10 cellular contexts compared by ENCODE assay signal in the genomic region with DNA sequence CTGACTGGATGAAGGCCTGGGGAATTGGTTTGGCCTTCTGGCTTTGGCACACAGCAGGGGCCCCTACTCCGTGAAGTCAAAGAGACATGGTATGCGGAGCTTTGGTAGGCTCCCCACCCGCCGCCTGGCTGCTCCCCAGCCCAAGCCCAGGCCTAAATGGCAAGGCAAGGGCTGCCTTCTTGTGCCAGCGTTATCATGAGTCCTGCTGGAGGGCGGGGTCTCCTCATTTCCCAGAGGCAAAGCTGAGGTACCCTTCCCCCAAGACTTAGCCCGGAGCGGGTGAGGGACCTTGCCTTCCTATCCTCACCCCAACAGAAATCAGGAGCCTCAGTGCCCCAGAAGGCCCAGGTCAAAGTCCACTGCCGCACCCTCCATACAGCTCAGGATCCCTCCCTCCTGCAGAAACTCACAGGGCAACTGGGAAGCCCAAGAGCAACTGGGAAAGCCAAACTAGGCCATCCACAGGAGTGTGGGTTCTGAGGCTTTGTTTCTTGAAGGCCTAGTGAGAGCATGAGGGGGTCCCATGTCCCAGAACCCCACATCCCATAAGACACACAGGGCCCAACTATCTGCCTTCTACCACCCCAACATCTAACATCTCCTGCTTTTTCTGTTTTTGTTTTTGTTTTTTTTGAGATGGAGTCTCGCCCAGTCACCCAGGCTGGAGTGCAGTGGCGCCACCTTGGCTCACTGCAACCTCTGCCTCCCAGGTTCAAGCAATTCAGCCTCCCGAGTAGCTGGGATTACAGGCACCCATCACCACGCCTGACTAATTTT. TPM values are rescaled to one million over a fixed set of nuclear protein-coding genes. Genes with fewer than 3 reads are reported as not detected.
A peak's percentile ranks its signal among the peaks of the same experiment; 100 is the strongest.
DNase-seq lines count a peak whose midpoint lies in the region; ATAC-seq and TF ChIP-seq lines count a peak whose summit lies in the region.
"Had no signal": no experiment of that assay in that cellular context is flagged by ENCODE, and none has a peak within 500 bp of the region (broad histone marks: within the 10 kb centered on the region; RNA-seq: fewer than 3 reads in every experiment).

No MANE protein-coding gene starts in this region.

- no peaks in the 10 kb centered on the region for H4K20me1 ChIP-seq in GM23338 (replicated peaks; ENCODE audit: insufficient read depth)

- H3K9me3 Mint-ChIP-seq in GM23338 (no peaks in the 10 kb centered on the region), naive B cell (no peaks in the 10 kb centered on the region)
- H3K9me3 Mint-ChIP-seq: neural crest cell had no signal

- DNase-seq in GM23338 (ENCODE audit: low spot score) (no peak), caudate nucleus (lab: John Stamatoyannopoulos, UW) (no peak), naive B cell (no peak), NCI-H187 (lab: John Stamatoyannopoulos, UW) (no peak), NCI-H526 (lab: John Stamatoyannopoulos, UW) (no peak)

- H2AFZ ChIP-seq in GM23338, result no peak overlapping the region

- no peaks in the 10 kb centered on the region for H3K27me3 ChIP-seq in GM23338 (ENCODE audit: insufficient read depth)
- H3K27me3 ChIP-seq: SJSA1 had no signal

- H3K79me2 ChIP-seq in GM23338 (replicated peaks; ENCODE audit: insufficient read depth), result no peaks in the 10 kb centered on the region

- H3K27ac ChIP-seq in 22Rv1 (no peak overlapping the region), GM23338 (ENCODE audit: low read depth) (no peak overlapping the region), caudate nucleus (ENCODE audit: low read depth, low read length) (peak overlapping the region; percentile 1)
- H3K27ac ChIP-seq: SJSA1 had no signal

- H3K4me3 ChIP-seq in GM23338, result no peak overlapping the region
- H3K4me3 ChIP-seq: SJSA1 had no signal

- H3K27ac Mint-ChIP-seq in GM23338 (peak overlapping the region; percentile 7; the same call in 1 of the 2 replicates), naive B cell (peak overlapping the region; percentile 92 to 98 (median 96))

- H3K27me3 Mint-ChIP-seq in GM23338 (ENCODE audit: insufficient read depth, low read depth, poor library complexity), result peaks cover 24% of the 10 kb centered on the region
- no peaks in the 10 kb centered on the region for H3K27me3 Mint-ChIP-seq in naive B cell

- H3K9me2 ChIP-seq in GM23338 (ENCODE audit: insufficient read depth), result no peaks in the 10 kb centered on the region

- H3K36me3 Mint-ChIP-seq in GM23338 (ENCODE audit: low read depth) (peaks cover 28% of the 10 kb centered on the region), naive B cell (peaks cover 5 to 10% of the 10 kb centered on the region in 2 donors)

- no peak overlapping the region for H3K4me2 ChIP-seq in GM23338

- H3F3A ChIP-seq in GM23338 (replicated peaks; ENCODE audit: low read depth), result no peaks in the 10 kb centered on the region

- H3K4me3 Mint-ChIP-seq in GM23338 (no peak overlapping the region), naive B cell (peak overlapping the region in 6 of 8 donors; percentile 32 to 91 (median 75))
- H3K4me3 Mint-ChIP-seq: neural crest cell had no signal

- ATAC-seq in GM23338, result peak; percentile 8; the same call in 1 of the 3 replicates
- ATAC-seq in naive B cell (ENCODE audit: low read depth in 2 of 2), result no peak
- ATAC-seq in HG02759 (IDR thresholded peaks at IDR 0.05; ENCODE audit: unreplicated experiment), result no peak
- no peak for ATAC-seq in HG03196 (IDR thresholded peaks at IDR 0.05; ENCODE audit: unreplicated experiment)

- TF ChIP-seq CTCF in 22Rv1 (IDR thresholded peaks at IDR 0.05) (peak; percentile 16; the same call in 1 of the 2 replicates), GM23338 (conservative IDR thresholded peaks at IDR 0.05; ENCODE audit: low read depth in 2 of 2) (peak; percentile 42 to 47)

- no peaks in the 10 kb centered on the region for H3K36me3 ChIP-seq in GM23338 (ENCODE audit: insufficient read depth)

- H3K4me1 Mint-ChIP-seq in GM23338 (peaks cover 31% of the 10 kb centered on the region), naive B cell (peaks cover 71 to 75% (median 72%) of the 10 kb centered on the region in 3 donors)
- H3K4me1 Mint-ChIP-seq: neural crest cell had no signal

- 0 out of 2 replicates have a peak, but pooled peaks cover 5% of the 10 kb centered on the region for H3K4me1 ChIP-seq in GM23338 (ENCODE audit: insufficient read depth)
- H3K4me1 ChIP-seq: SJSA1 had no signal

TF ChIP-seq in GM23338, 12 proteins besides CTCF, POLR2A, EP300 and RAD21:
- TF ChIP-seq ZNF331 (CRISPR knock-in tag; IDR thresholded peaks at IDR 0.05; ENCODE audit: low read depth), result no peak
- no peak for TF ChIP-seq CREB1 (CRISPR knock-in tag; IDR thresholded peaks at IDR 0.05; ENCODE audit: low read depth)
- no peak for TF ChIP-seq POLR2AphosphoS5 (IDR thresholded peaks at IDR 0.05; ENCODE audit: low read depth)
- no peak for TF ChIP-seq EZH2 (IDR thresholded peaks at IDR 0.05; ENCODE audit: low read depth, unreplicated experiment)

RNA-seq across cellular contexts. Expression of gene PGAP3, which starts 9.3 kb away (rescaled TPM):
- 10.7 and 12.8 TPM in 2 replicates for total RNA-seq in GM23338 (2014; rRNA removed; shearing (Covaris generic))
- polyA plus RNA-seq in GM23338 (2016; fragmentation: Nextera tagmentation; extraction: Ambion mirVana) (7.0 and 8.2 TPM in 2 replicates), naive B cell (ENCODE audit: low read depth in 6 of 6) (10 to 100 TPM in 2 of 6 donors, 1 to 10 TPM in 4; 7.2 to 18.2 (median 9.1) TPM)

RNA-seq across cellular contexts. Expression of gene PNMT, which starts 10.3 kb away (rescaled TPM):
- total RNA-seq in GM23338 (2014; rRNA removed; shearing (Covaris generic)), result 1.9 and 2.3 TPM in 2 replicates
- polyA plus RNA-seq in GM23338 (2016; fragmentation: Nextera tagmentation; extraction: Ambion mirVana) (2.5 and 4.4 TPM in 2 replicates), naive B cell (ENCODE audit: low read depth in 6 of 6) (not detected)
- total RNA-seq: SJSA1 had no signal

RNA-seq across cellular contexts. Expression of gene TCAP, which starts 13.4 kb away (rescaled TPM):
- 0.74 and 2.1 TPM in 2 replicates for total RNA-seq in GM23338 (2014; rRNA removed; shearing (Covaris generic))
- polyA plus RNA-seq in GM23338 (2016; fragmentation: Nextera tagmentation; extraction: Ambion mirVana) (0.61 and 0.80 TPM in 2 replicates), naive B cell (ENCODE audit: low read depth in 6 of 6) (under 1 TPM in 3 of 6 donors, not detected in 3; 0.12 to 0.25 (median 0.24) TPM)

RNA-seq across cellular contexts. Expression of gene ERBB2, which starts 21.3 kb away (rescaled TPM):
- 193 and 196 TPM in 2 replicates for total RNA-seq in GM23338 (2014; rRNA removed; shearing (Covaris generic))
- polyA plus RNA-seq in GM23338 (2016; fragmentation: Nextera tagmentation; extraction: Ambion mirVana) (44.9 and 46.2 TPM in 2 replicates), naive B cell (ENCODE audit: low read depth in 6 of 6) (1 to 10 TPM in 3 of 6 donors, under 1 TPM in 3; 0.20 to 3.0 (median 1.1) TPM)

RNA-seq across cellular contexts. Expression of gene STARD3, which starts 41.6 kb away (rescaled TPM):
- 39.7 and 53.3 TPM in 2 replicates for total RNA-seq in GM23338 (2014; rRNA removed; shearing (Covaris generic))
- polyA plus RNA-seq in GM23338 (2016; fragmentation: Nextera tagmentation; extraction: Ambion mirVana) (26.4 and 31.5 TPM in 2 replicates), naive B cell (ENCODE audit: low read depth in 6 of 6) (10 to 100 TPM; 30.7 to 53.7 (median 42.0) TPM)
